ENCODE assay signal across 1 cellular context in the genomic region with DNA sequence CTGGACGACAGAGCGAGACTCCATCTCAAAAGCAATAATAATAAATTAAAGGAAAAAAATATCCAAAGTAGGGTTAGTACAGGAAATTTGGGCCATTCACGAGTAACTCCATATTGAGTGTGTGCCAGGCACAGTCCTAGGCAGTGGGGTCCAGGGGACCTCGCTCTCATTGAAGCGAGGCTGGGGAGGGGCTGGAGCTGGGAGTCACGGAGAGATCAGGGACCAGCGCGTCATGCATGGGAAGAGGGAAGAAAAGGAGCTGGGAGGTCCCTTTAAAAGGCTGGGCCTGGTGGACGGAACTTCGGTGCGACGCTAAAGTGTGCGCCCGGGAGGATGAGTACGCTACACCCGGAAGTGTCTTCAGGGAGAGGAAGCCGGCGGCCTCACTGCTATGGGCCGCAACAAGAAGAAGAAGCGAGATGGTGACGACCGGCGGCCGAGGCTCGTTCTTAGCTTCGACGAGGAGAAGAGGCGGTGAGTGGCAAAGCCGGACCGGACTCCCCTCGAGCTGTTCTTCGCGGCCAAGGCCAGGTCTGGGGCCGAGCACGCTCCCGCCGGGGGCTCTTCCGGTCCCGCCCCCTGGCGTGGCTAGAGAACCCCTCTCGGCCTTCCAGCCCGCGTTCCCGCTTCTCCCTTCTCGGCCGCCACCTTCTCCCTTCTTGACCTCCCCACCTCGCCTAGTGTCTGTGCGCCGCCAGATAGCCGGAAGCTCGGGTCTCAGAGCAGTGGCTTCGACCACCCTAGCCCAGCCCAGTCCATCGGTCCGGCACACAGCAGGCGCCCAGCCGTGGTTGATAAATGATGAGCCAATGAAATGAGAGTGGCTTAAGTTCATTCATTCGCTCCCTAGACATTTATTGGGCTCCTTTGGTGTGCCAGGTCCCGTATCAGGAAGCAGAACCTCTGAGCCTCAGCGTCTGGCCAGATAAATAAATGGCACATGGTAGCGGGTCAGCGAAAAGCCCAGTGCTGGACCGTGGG.
TF ChIP-seq lines count a peak whose summit lies in the region.

A gene with protein sequence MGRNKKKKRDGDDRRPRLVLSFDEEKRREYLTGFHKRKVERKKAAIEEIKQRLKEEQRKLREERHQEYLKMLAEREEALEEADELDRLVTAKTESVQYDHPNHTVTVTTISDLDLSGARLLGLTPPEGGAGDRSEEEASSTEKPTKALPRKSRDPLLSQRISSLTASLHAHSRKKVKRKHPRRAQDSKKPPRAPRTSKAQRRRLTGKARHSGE (plus strand): TSS at position 342 of the 981 bp plus-strand sequence. CDS start 50 bp downstream, at position 392.

TF ChIP-seq in K562, 482 proteins besides CTCF, POLR2A, EP300 and RAD21 (continued from another document and continues in another):
- TF ChIP-seq, protein P1, sequence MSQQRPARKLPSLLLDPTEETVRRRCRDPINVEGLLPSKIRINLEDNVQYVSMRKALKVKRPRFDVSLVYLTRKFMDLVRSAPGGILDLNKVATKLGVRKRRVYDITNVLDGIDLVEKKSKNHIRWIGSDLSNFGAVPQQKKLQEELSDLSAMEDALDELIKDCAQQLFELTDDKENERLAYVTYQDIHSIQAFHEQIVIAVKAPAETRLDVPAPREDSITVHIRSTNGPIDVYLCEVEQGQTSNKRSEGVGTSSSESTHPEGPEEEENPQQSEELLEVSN (IDR thresholded peaks at IDR 0.05; ENCODE audit: borderline replicate concordance in 1 of 2, extremely low read depth in 1 of 2, insufficient read depth in 1 of 2, insufficient read length in 1 of 2, low read depth in 1 of 2, low read length in 1 of 2, poor library complexity in 1 of 2, severe bottlenecking in 1 of 2): no peak
- TF ChIP-seq FOXM1 (IDR thresholded peaks at IDR 0.05; ENCODE audit: low read depth) (0 out of 2 replicates have a peak, but pooled peaks have one; percentile 34), FOXM1 (CRISPR knock-in tag; IDR thresholded peaks at IDR 0.05; ENCODE audit: low read depth) (no peak), TRIM28 (IDR thresholded peaks at IDR 0.05) (peak; percentile 52; the same call in 1 of the 2 replicates), TAF9B (IDR thresholded peaks at IDR 0.05; ENCODE audit: partially characterized antibody) (peak; percentile 76), FOXK1 (CRISPR knock-in tag; IDR thresholded peaks at IDR 0.05; ENCODE audit: borderline replicate concordance) (0 out of 2 replicates have a peak, but pooled peaks have one; percentile 57), NCOA2 (IDR thresholded peaks at IDR 0.05; ENCODE audit: partially characterized antibody in 2 of 2) (no peak), MTA1 (IDR thresholded peaks at IDR 0.05; ENCODE audit: borderline replicate concordance) (peak; percentile 72; the same call in 1 of the 2 replicates), SIX5 (IDR thresholded peaks at IDR 0.05; ENCODE audit: borderline replicate concordance in 1 of 2, insufficient read depth in 1 of 2, low read depth in 1 of 2, low read length in 2 of 2) (peak; percentile 34 to 51; a peak in 2 of 4 replicates), L3MBTL2 (IDR thresholded peaks at IDR 0.05) (peak; percentile 62), POLR2AphosphoS2 (IDR thresholded peaks at IDR 0.05; ENCODE audit: low read length) (no peak), ZNF717 (CRISPR knock-in tag; IDR thresholded peaks at IDR 0.05) (no peak), PRPF4 (IDR thresholded peaks at IDR 0.05; ENCODE audit: insufficient read depth, low read depth, low read length, poor library complexity, severe bottlenecking) (no peak), ETS2 (tag; IDR thresholded peaks at IDR 0.05; ENCODE audit: borderline replicate concordance, poor library complexity, severe bottlenecking) (no peak), ATF7 (IDR thresholded peaks at IDR 0.05) (peak; percentile 78), HCFC1 (IDR thresholded peaks at IDR 0.05; ENCODE audit: low read depth, low read length) (peak; percentile 83), TOE1 (IDR thresholded peaks at IDR 0.05; ENCODE audit: borderline replicate concordance) (peak; percentile 90), TOE1 (CRISPR knock-in tag; IDR thresholded peaks at IDR 0.05; ENCODE audit: borderline replicate concordance, low read depth) (no peak), PHF20 (IDR thresholded peaks at IDR 0.05; ENCODE audit: partially characterized antibody) (peak; percentile 97), NCOR1 (IDR thresholded peaks at IDR 0.05) (no peak), ELF1 (tag; IDR thresholded peaks at IDR 0.05) (peak; percentile 93), C11orf30 (IDR thresholded peaks at IDR 0.05; ENCODE audit: low read depth) (peak; percentile 96), SMAD1 (IDR thresholded peaks at IDR 0.05; ENCODE audit: low read depth, low read length, partially characterized antibody) (no peak), TAF1 (IDR thresholded peaks at IDR 0.05; ENCODE audit: control insufficient read depth, extremely low read depth, insufficient read depth, low read length, severe bottlenecking) (peak; percentile 79), ZNF778 (CRISPR knock-in tag; IDR thresholded peaks at IDR 0.05) (no peak), MCM5 (IDR thresholded peaks at IDR 0.05; ENCODE audit: low read depth) (no peak), MTA3 (IDR thresholded peaks at IDR 0.05; ENCODE audit: borderline replicate concordance) (peak; percentile 72; the same call in 1 of the 2 replicates), ZNF124 (CRISPR knock-in tag; IDR thresholded peaks at IDR 0.05) (no peak), KAT7 (CRISPR knock-in tag; IDR thresholded peaks at IDR 0.05; ENCODE audit: borderline replicate concordance) (no peak), ELF2 (CRISPR knock-in tag; IDR thresholded peaks at IDR 0.05) (peak; percentile 90), ZNF24 (IDR thresholded peaks at IDR 0.05) (peak; percentile 71), SUPT5H (IDR thresholded peaks at IDR 0.05) (peak; percentile 74), ETV1 (tag; conservative IDR thresholded peaks at IDR 0.05; ENCODE audit: low read depth) (peak; percentile 82), ZNF165 (CRISPR knock-in tag; IDR thresholded peaks at IDR 0.05; ENCODE audit: borderline replicate concordance) (no peak)
- TF ChIP-seq, protein P2, sequence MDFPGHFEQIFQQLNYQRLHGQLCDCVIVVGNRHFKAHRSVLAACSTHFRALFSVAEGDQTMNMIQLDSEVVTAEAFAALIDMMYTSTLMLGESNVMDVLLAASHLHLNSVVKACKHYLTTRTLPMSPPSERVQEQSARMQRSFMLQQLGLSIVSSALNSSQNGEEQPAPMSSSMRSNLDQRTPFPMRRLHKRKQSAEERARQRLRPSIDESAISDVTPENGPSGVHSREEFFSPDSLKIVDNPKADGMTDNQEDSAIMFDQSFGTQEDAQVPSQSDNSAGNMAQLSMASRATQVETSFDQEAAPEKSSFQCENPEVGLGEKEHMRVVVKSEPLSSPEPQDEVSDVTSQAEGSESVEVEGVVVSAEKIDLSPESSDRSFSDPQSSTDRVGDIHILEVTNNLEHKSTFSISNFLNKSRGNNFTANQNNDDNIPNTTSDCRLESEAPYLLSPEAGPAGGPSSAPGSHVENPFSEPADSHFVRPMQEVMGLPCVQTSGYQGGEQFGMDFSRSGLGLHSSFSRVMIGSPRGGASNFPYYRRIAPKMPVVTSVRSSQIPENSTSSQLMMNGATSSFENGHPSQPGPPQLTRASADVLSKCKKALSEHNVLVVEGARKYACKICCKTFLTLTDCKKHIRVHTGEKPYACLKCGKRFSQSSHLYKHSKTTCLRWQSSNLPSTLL (IDR thresholded peaks at IDR 0.05): no peak
- TF ChIP-seq, protein P3, sequence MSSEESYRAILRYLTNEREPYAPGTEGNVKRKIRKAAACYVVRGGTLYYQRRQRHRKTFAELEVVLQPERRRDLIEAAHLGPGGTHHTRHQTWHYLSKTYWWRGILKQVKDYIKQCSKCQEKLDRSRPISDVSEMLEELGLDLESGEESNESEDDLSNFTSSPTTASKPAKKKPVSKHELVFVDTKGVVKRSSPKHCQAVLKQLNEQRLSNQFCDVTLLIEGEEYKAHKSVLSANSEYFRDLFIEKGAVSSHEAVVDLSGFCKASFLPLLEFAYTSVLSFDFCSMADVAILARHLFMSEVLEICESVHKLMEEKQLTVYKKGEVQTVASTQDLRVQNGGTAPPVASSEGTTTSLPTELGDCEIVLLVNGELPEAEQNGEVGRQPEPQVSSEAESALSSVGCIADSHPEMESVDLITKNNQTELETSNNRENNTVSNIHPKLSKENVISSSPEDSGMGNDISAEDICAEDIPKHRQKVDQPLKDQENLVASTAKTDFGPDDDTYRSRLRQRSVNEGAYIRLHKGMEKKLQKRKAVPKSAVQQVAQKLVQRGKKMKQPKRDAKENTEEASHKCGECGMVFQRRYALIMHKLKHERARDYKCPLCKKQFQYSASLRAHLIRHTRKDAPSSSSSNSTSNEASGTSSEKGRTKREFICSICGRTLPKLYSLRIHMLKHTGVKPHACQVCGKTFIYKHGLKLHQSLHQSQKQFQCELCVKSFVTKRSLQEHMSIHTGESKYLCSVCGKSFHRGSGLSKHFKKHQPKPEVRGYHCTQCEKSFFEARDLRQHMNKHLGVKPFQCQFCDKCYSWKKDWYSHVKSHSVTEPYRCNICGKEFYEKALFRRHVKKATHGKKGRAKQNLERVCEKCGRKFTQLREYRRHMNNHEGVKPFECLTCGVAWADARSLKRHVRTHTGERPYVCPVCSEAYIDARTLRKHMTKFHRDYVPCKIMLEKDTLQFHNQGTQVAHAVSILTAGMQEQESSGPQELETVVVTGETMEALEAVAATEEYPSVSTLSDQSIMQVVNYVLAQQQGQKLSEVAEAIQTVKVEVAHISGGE (CRISPR knock-in tag; IDR thresholded peaks at IDR 0.05): peak; percentile 94 to 100 (median 98)
- TF ChIP-seq, protein P4, sequence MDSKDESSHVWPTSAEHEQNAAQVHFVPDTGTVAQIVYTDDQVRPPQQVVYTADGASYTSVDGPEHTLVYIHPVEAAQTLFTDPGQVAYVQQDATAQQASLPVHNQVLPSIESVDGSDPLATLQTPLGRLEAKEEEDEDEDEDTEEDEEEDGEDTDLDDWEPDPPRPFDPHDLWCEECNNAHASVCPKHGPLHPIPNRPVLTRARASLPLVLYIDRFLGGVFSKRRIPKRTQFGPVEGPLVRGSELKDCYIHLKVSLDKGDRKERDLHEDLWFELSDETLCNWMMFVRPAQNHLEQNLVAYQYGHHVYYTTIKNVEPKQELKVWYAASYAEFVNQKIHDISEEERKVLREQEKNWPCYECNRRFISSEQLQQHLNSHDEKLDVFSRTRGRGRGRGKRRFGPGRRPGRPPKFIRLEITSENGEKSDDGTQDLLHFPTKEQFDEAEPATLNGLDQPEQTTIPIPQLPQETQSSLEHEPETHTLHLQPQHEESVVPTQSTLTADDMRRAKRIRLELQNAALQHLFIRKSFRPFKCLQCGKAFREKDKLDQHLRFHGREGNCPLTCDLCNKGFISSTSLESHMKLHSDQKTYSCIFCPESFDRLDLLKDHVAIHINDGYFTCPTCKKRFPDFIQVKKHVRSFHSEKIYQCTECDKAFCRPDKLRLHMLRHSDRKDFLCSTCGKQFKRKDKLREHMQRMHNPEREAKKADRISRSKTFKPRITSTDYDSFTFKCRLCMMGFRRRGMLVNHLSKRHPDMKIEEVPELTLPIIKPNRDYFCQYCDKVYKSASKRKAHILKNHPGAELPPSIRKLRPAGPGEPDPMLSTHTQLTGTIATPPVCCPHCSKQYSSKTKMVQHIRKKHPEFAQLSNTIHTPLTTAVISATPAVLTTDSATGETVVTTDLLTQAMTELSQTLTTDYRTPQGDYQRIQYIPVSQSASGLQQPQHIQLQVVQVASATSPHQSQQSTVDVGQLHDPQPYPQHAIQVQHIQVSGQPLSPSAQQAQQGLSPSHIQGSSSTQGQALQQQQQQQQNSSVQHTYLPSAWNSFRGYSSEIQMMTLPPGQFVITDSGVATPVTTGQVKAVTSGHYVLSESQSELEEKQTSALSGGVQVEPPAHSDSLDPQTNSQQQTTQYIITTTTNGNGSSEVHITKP (IDR thresholded peaks at IDR 0.05; ENCODE audit: partially characterized antibody): no peak
- TF ChIP-seq, protein P5, sequence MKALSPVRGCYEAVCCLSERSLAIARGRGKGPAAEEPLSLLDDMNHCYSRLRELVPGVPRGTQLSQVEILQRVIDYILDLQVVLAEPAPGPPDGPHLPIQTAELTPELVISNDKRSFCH (CRISPR knock-in tag; IDR thresholded peaks at IDR 0.05): no peak
- TF ChIP-seq, protein P5 (tag; IDR thresholded peaks at IDR 0.05): peak; percentile 53; the same call in 1 of the 2 replicates
- TF ChIP-seq, protein P6, sequence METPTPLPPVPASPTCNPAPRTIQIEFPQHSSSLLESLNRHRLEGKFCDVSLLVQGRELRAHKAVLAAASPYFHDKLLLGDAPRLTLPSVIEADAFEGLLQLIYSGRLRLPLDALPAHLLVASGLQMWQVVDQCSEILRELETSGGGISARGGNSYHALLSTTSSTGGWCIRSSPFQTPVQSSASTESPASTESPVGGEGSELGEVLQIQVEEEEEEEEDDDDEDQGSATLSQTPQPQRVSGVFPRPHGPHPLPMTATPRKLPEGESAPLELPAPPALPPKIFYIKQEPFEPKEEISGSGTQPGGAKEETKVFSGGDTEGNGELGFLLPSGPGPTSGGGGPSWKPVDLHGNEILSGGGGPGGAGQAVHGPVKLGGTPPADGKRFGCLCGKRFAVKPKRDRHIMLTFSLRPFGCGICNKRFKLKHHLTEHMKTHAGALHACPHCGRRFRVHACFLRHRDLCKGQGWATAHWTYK (CRISPR knock-in tag; IDR thresholded peaks at IDR 0.05): no peak
- TF ChIP-seq, protein P7, sequence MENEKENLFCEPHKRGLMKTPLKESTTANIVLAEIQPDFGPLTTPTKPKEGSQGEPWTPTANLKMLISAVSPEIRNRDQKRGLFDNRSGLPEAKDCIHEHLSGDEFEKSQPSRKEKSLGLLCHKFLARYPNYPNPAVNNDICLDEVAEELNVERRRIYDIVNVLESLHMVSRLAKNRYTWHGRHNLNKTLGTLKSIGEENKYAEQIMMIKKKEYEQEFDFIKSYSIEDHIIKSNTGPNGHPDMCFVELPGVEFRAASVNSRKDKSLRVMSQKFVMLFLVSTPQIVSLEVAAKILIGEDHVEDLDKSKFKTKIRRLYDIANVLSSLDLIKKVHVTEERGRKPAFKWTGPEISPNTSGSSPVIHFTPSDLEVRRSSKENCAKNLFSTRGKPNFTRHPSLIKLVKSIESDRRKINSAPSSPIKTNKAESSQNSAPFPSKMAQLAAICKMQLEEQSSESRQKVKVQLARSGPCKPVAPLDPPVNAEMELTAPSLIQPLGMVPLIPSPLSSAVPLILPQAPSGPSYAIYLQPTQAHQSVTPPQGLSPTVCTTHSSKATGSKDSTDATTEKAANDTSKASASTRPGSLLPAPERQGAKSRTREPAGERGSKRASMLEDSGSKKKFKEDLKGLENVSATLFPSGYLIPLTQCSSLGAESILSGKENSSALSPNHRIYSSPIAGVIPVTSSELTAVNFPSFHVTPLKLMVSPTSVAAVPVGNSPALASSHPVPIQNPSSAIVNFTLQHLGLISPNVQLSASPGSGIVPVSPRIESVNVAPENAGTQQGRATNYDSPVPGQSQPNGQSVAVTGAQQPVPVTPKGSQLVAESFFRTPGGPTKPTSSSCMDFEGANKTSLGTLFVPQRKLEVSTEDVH (IDR thresholded peaks at IDR 0.05; ENCODE audit: low read depth, partially characterized antibody): peak; percentile 92
- TF ChIP-seq, protein P8, sequence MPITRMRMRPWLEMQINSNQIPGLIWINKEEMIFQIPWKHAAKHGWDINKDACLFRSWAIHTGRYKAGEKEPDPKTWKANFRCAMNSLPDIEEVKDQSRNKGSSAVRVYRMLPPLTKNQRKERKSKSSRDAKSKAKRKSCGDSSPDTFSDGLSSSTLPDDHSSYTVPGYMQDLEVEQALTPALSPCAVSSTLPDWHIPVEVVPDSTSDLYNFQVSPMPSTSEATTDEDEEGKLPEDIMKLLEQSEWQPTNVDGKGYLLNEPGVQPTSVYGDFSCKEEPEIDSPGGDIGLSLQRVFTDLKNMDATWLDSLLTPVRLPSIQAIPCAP (CRISPR knock-in tag; IDR thresholded peaks at IDR 0.05; ENCODE audit: borderline replicate concordance): no peak
